In genomic region chr9:75041041-75041440, GRCh38 we compare ENCODE assay signal across 28 cellular contexts.
"Had no signal": no experiment of that assay in that cellular context is flagged by ENCODE, and none has a peak within 500 bp of the region (broad histone marks: within the 10 kb centered on the region; RNA-seq: fewer than 3 reads in every experiment).

No MANE protein-coding gene starts in this region.

- H3K9me3 ChIP-seq: esophagus muscularis mucosa, gastrocnemius medialis, thyroid gland, upper lobe of right lung had no signal

- H3K4me3 ChIP-seq: esophagus muscularis mucosa, gastrocnemius medialis, thyroid gland, upper lobe of right lung had no signal

- H3K4me1 ChIP-seq: esophagus muscularis mucosa, gastrocnemius medialis, thyroid gland, upper lobe of right lung had no signal

- H3K9me3 Mint-ChIP-seq: activated CD8-positive, alpha-beta T cell treated with anti-CD3 and anti-CD28 coated beads for 36 hours; activated naive CD4-positive, alpha-beta T cell treated with anti-CD3 and anti-CD28 coated beads for 36 hours; activated naive CD8-positive, alpha-beta T cell treated with anti-CD3 and anti-CD28 coated beads for 36 hours; activated T-cell treated with anti-CD3 and anti-CD28 coated beads, Interleukin-2, amount 50 U/mL, for 4 hours; dendritic cell treated with granulocyte-macrophage colony-stimulating factor and Interleukin-4, amounts not matched to agents 40 ng/mL and 50 ng/mL, for 4 days; nephron; stimulated activated memory B cell treated with anti-CD40 and anti-IgM and Interleukin-4, amounts not matched to agents 10 μg/mL and 1 μg/mL and 100 μg/mL, for 72 hours; stimulated activated naive CD8-positive, alpha-beta T cell treated with anti-CD3 and anti-CD28 coated beads, Interleukin-15, amount 100 ng/mL, for 72 hours had no signal

- H3K27ac ChIP-seq: esophagus muscularis mucosa, gastrocnemius medialis, thyroid gland, upper lobe of right lung had no signal

- H3K4me1 Mint-ChIP-seq: endodermal cell, nephron had no signal

- ATAC-seq: activated CD8-positive, alpha-beta T cell treated with anti-CD3 and anti-CD28 coated beads for 36 hours; activated T-cell treated with anti-CD3 and anti-CD28 coated beads, Interleukin-2, amount 50 U/mL, for 4 hours; gastrocnemius medialis; left ventricle myocardium superior; sciatic nerve; stimulated activated memory B cell treated with anti-CD40 and anti-IgM and Interleukin-4, amounts not matched to agents 10 μg/mL and 1 μg/mL and 100 μg/mL, for 72 hours; stimulated activated naive CD8-positive, alpha-beta T cell treated with anti-CD3 and anti-CD28 coated beads, Interleukin-15, amount 100 ng/mL, for 72 hours; upper lobe of right lung; WTC11 had no signal

- H3K4me3 Mint-ChIP-seq: activated CD8-positive, alpha-beta T cell treated with anti-CD3 and anti-CD28 coated beads for 36 hours; activated naive CD4-positive, alpha-beta T cell treated with anti-CD3 and anti-CD28 coated beads for 36 hours; activated naive CD8-positive, alpha-beta T cell treated with anti-CD3 and anti-CD28 coated beads for 36 hours; activated T-cell treated with anti-CD3 and anti-CD28 coated beads, Interleukin-2, amount 50 U/mL, for 4 hours; dendritic cell treated with granulocyte-macrophage colony-stimulating factor and Interleukin-4, amounts not matched to agents 40 ng/mL and 50 ng/mL, for 4 days; endodermal cell; nephron; stimulated activated memory B cell treated with anti-CD40 and anti-IgM and Interleukin-4, amounts not matched to agents 10 μg/mL and 1 μg/mL and 100 μg/mL, for 72 hours; stimulated activated naive CD8-positive, alpha-beta T cell treated with anti-CD3 and anti-CD28 coated beads, Interleukin-15, amount 100 ng/mL, for 72 hours; WTC11 had no signal

- H3K36me3 ChIP-seq: esophagus muscularis mucosa, gastrocnemius medialis, thyroid gland, upper lobe of right lung had no signal

- H3K27me3 Mint-ChIP-seq: activated CD8-positive, alpha-beta T cell treated with anti-CD3 and anti-CD28 coated beads for 36 hours; activated naive CD8-positive, alpha-beta T cell treated with anti-CD3 and anti-CD28 coated beads for 36 hours had no signal

- H3K27ac Mint-ChIP-seq: activated naive CD4-positive, alpha-beta T cell treated with anti-CD3 and anti-CD28 coated beads for 36 hours; activated naive CD8-positive, alpha-beta T cell treated with anti-CD3 and anti-CD28 coated beads for 36 hours; dendritic cell treated with granulocyte-macrophage colony-stimulating factor and Interleukin-4, amounts not matched to agents 40 ng/mL and 50 ng/mL, for 4 days; endodermal cell; stimulated activated memory B cell treated with anti-CD40 and anti-IgM and Interleukin-4, amounts not matched to agents 10 μg/mL and 1 μg/mL and 100 μg/mL, for 72 hours; WTC11 had no signal

- H3K27me3 ChIP-seq: esophagus muscularis mucosa, gastrocnemius medialis, thyroid gland, upper lobe of right lung had no signal

- H3K36me3 Mint-ChIP-seq: activated naive CD8-positive, alpha-beta T cell treated with anti-CD3 and anti-CD28 coated beads for 36 hours; stimulated activated memory B cell treated with anti-CD40 and anti-IgM and Interleukin-4, amounts not matched to agents 10 μg/mL and 1 μg/mL and 100 μg/mL, for 72 hours; WTC11 had no signal

- DNase-seq: activated CD4-positive, alpha-beta T cell treated with anti-CD3 and anti-CD28 coated beads, Interleukin-2, amount 50 U/mL, for 1 hour; activated CD8-positive, alpha-beta T cell treated with anti-CD3 and anti-CD28 coated beads for 36 hours; activated effector memory CD4-positive, alpha-beta T cell treated with Interleukin-2 at 50 U/mL for 16 hours; activated naive CD4-positive, alpha-beta T cell treated with anti-CD3 and anti-CD28 coated beads for 36 hours; activated naive CD8-positive, alpha-beta T cell treated with anti-CD3 and anti-CD28 coated beads for 36 hours; activated T-cell treated with anti-CD3 and anti-CD28 coated beads, Interleukin-2, amount 50 U/mL, for 4 hours; amniotic stem cell; caudate nucleus; endodermal cell; gastrocnemius medialis; glutamatergic neuron; islet precursor cell; left ventricle myocardium superior; retina; small intestine; stimulated activated CD4-positive, alpha-beta T cell treated with anti-CD3 and anti-CD28 coated beads, Interleukin-1b, Interleukin-23, amount 100 ng/mL, for 48 hours; stimulated activated CD4-positive, alpha-beta T cell treated with anti-CD3 and anti-CD28 coated beads, Interleukin-4, amount 100 ng/mL, for 4 hours; stimulated activated CD8-positive, alpha-beta memory T cell treated with anti-CD3 and anti-CD28 coated beads, Interleukin-4, amount 100 ng/mL, for 48 hours; stimulated activated naive CD8-positive, alpha-beta T cell treated with anti-CD3 and anti-CD28 coated beads, Interleukin-15, amount 100 ng/mL, for 72 hours; T-helper 2 cell; thyroid gland; upper lobe of right lung had no signal
